In the genomic region with DNA sequence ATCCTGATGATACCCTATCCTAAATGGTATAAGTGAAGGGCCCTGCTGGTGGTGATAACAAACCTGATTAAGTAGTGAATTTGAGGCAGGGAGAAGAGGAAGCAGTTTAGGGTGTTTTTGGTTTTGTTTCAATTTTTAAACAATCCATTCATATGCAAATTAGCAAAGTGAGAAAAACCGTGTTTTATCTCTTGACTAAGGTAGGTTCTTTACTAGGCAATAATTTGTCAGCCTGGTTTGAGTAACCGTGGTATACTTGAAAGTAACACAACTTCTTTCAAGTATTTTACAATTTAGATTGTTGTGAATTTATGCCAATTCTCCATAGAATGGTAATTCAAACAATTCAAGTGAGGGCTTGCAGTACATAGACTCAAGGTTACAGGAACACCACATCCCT, we compare ENCODE assay signal across 16 cellular contexts.
A peak's percentile ranks its signal among the peaks of the same experiment; 100 is the strongest.
DNase-seq lines count a peak whose midpoint lies in the region; ATAC-seq and TF ChIP-seq lines count a peak whose summit lies in the region.
"Had no signal": no experiment of that assay in that cellular context is flagged by ENCODE, and none has a peak within 500 bp of the region (broad histone marks: within the 10 kb centered on the region; RNA-seq: fewer than 3 reads in every experiment).

No MANE protein-coding gene starts in this region.

- peak overlapping the region in 1 of 2 donors; percentile 21 for H3K4me3 Mint-ChIP-seq in activated T-cell treated with anti-CD3 and anti-CD28 coated beads, Interleukin-2, amount 50 U/mL, for 72 hours
- no peak overlapping the region for H3K4me3 Mint-ChIP-seq in GM23338
- H3K4me3 Mint-ChIP-seq: CD4-positive, alpha-beta memory T cell; HFFc6 had no signal

- H3K79me2 ChIP-seq in GM23338 (replicated peaks; ENCODE audit: insufficient read depth) = no peaks in the 10 kb centered on the region

- H2AFZ ChIP-seq in GM23338 = 0 out of 2 replicates have a peak overlapping the region, but pooled peaks have one; percentile 8

- H3K36me3 Mint-ChIP-seq in activated T-cell treated with anti-CD3 and anti-CD28 coated beads, Interleukin-2, amount 50 U/mL, for 72 hours (ENCODE audit: insufficient read depth in 2 of 2) = no peaks in the 10 kb centered on the region
- H3K36me3 Mint-ChIP-seq in GM23338 (ENCODE audit: low read depth) = no peaks in the 10 kb centered on the region
- H3K36me3 Mint-ChIP-seq: CD4-positive, alpha-beta memory T cell had no signal

- no peaks in the 10 kb centered on the region for H3K9me3 Mint-ChIP-seq in activated T-cell treated with anti-CD3 and anti-CD28 coated beads, Interleukin-2, amount 50 U/mL, for 72 hours
- H3K9me3 Mint-ChIP-seq in GM23338 = peaks cover 10% of the 10 kb centered on the region; the same call in 1 of the 3 replicates
- H3K9me3 Mint-ChIP-seq: HFFc6 had no signal

- H3K27me3 Mint-ChIP-seq in activated T-cell treated with anti-CD3 and anti-CD28 coated beads, Interleukin-2, amount 50 U/mL, for 72 hours (ENCODE audit: low read depth) = peaks cover 7% of the 10 kb centered on the region
- H3K27me3 Mint-ChIP-seq in GM23338 (ENCODE audit: insufficient read depth, low read depth, poor library complexity) = no peaks in the 10 kb centered on the region

- no peak overlapping the region for H3K27ac Mint-ChIP-seq in activated T-cell treated with anti-CD3 and anti-CD28 coated beads, Interleukin-2, amount 50 U/mL, for 72 hours
- no peak overlapping the region for H3K27ac Mint-ChIP-seq in GM23338
- H3K27ac Mint-ChIP-seq: HFFc6 had no signal

- H3K4me3 ChIP-seq in GM06990 (replicated peaks; ENCODE audit: low read depth, low read length) (no peak overlapping the region), GM23338 (no peak overlapping the region)
- H3K4me3 ChIP-seq: HAP-1 had no signal

- peaks cover 20% of the 10 kb centered on the region; the same call in 1 of the 2 replicates for H3K9me2 ChIP-seq in GM23338 (ENCODE audit: insufficient read depth)

- peak; percentile 72 to 82 for ATAC-seq in activated T-cell treated with anti-CD3 and anti-CD28 coated beads, Interleukin-2, amount 50 U/mL, for 72 hours (replicated peaks in 1 of 2)
- ATAC-seq in GM23338 (no peak), GM18861 (IDR thresholded peaks at IDR 0.05; ENCODE audit: unreplicated experiment) (no peak), GM21423 (IDR thresholded peaks at IDR 0.05; ENCODE audit: unreplicated experiment) (no peak)

- no peak overlapping the region for H3K27ac ChIP-seq in GM23338 (ENCODE audit: low read depth)

- H3K4me1 ChIP-seq in GM23338 (ENCODE audit: insufficient read depth) = no peaks in the 10 kb centered on the region
- H3K4me1 ChIP-seq: HAP-1 had no signal

- H3F3A ChIP-seq in GM23338 (replicated peaks; ENCODE audit: low read depth) = no peaks in the 10 kb centered on the region

- H4K20me1 ChIP-seq in GM23338 (replicated peaks; ENCODE audit: insufficient read depth) = no peaks in the 10 kb centered on the region

- 0 out of 2 replicates have a peak overlapping the region, but pooled peaks have one; percentile 35 for H3K4me2 ChIP-seq in GM23338

- H3K27me3 ChIP-seq in GM06990 (replicated peaks; ENCODE audit: control insufficient read depth, insufficient read depth, low read length) = no peaks in the 10 kb centered on the region
- H3K27me3 ChIP-seq in GM23338 (ENCODE audit: insufficient read depth) = no peaks in the 10 kb centered on the region

- no peak for TF ChIP-seq CTCF in GM06990 (IDR thresholded peaks at IDR 0.05; ENCODE audit: insufficient read depth, low read length, poor library complexity, severe bottlenecking)
- TF ChIP-seq CTCF in GM23338 (conservative IDR thresholded peaks at IDR 0.05; ENCODE audit: low read depth in 2 of 2) = no peak

- H3K36me3 ChIP-seq in GM06990 (ENCODE audit: control insufficient read depth, insufficient read depth, low read length) = no peaks in the 10 kb centered on the region
- no peaks in the 10 kb centered on the region for H3K36me3 ChIP-seq in GM23338 (ENCODE audit: insufficient read depth)
- H3K36me3 ChIP-seq: HAP-1 had no signal

- peaks cover 13% of the 10 kb centered on the region for H3K4me1 Mint-ChIP-seq in activated T-cell treated with anti-CD3 and anti-CD28 coated beads, Interleukin-2, amount 50 U/mL, for 72 hours (ENCODE audit: low read depth)
- H3K4me1 Mint-ChIP-seq in GM23338 = peaks cover 4% of the 10 kb centered on the region; the same call in 2 of the 3 replicates

- DNase-seq in activated T-cell treated with anti-CD3 and anti-CD28 coated beads, Interleukin-2, amount 50 U/mL, for 72 hours = no peak
- DNase-seq in activated T-cell treated with anti-CD3 and anti-CD28 coated beads, Interleukin-2, amount 50 U/mL, for 48 hours = no peak
- DNase-seq in GM06990 (ENCODE audit: extremely low read depth, insufficient read length) (peak; percentile 7), GM23338 (ENCODE audit: low spot score) (no peak)
- DNase-seq: C1 segment of cervical spinal cord; Calu3; CD4-positive, alpha-beta memory T cell; COR-L47; DMS53; DMS79 treated with DMSO at 0.1 percent for 48 hours; GF-D8; GOT3; HFFc6 had no signal

TF ChIP-seq in GM23338, 12 proteins besides CTCF, POLR2A, EP300 and RAD21 (continues in another document):
- TF ChIP-seq EZH2 (IDR thresholded peaks at IDR 0.05; ENCODE audit: low read depth, unreplicated experiment) (no peak), CREB1 (CRISPR knock-in tag; IDR thresholded peaks at IDR 0.05; ENCODE audit: low read depth) (no peak), JUNB (IDR thresholded peaks at IDR 0.05; ENCODE audit: unreplicated experiment) (no peak), EZH2phosphoT487 (IDR thresholded peaks at IDR 0.05; ENCODE audit: unreplicated experiment) (no peak), ZNF114 (CRISPR knock-in tag; IDR thresholded peaks at IDR 0.05) (no peak), STAT1 (IDR thresholded peaks at IDR 0.05; ENCODE audit: unreplicated experiment) (no peak)
- TF ChIP-seq, protein P1, sequence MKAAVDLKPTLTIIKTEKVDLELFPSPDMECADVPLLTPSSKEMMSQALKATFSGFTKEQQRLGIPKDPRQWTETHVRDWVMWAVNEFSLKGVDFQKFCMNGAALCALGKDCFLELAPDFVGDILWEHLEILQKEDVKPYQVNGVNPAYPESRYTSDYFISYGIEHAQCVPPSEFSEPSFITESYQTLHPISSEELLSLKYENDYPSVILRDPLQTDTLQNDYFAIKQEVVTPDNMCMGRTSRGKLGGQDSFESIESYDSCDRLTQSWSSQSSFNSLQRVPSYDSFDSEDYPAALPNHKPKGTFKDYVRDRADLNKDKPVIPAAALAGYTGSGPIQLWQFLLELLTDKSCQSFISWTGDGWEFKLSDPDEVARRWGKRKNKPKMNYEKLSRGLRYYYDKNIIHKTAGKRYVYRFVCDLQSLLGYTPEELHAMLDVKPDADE (IDR thresholded peaks at IDR 0.05) = no peak
- TF ChIP-seq, protein P2, sequence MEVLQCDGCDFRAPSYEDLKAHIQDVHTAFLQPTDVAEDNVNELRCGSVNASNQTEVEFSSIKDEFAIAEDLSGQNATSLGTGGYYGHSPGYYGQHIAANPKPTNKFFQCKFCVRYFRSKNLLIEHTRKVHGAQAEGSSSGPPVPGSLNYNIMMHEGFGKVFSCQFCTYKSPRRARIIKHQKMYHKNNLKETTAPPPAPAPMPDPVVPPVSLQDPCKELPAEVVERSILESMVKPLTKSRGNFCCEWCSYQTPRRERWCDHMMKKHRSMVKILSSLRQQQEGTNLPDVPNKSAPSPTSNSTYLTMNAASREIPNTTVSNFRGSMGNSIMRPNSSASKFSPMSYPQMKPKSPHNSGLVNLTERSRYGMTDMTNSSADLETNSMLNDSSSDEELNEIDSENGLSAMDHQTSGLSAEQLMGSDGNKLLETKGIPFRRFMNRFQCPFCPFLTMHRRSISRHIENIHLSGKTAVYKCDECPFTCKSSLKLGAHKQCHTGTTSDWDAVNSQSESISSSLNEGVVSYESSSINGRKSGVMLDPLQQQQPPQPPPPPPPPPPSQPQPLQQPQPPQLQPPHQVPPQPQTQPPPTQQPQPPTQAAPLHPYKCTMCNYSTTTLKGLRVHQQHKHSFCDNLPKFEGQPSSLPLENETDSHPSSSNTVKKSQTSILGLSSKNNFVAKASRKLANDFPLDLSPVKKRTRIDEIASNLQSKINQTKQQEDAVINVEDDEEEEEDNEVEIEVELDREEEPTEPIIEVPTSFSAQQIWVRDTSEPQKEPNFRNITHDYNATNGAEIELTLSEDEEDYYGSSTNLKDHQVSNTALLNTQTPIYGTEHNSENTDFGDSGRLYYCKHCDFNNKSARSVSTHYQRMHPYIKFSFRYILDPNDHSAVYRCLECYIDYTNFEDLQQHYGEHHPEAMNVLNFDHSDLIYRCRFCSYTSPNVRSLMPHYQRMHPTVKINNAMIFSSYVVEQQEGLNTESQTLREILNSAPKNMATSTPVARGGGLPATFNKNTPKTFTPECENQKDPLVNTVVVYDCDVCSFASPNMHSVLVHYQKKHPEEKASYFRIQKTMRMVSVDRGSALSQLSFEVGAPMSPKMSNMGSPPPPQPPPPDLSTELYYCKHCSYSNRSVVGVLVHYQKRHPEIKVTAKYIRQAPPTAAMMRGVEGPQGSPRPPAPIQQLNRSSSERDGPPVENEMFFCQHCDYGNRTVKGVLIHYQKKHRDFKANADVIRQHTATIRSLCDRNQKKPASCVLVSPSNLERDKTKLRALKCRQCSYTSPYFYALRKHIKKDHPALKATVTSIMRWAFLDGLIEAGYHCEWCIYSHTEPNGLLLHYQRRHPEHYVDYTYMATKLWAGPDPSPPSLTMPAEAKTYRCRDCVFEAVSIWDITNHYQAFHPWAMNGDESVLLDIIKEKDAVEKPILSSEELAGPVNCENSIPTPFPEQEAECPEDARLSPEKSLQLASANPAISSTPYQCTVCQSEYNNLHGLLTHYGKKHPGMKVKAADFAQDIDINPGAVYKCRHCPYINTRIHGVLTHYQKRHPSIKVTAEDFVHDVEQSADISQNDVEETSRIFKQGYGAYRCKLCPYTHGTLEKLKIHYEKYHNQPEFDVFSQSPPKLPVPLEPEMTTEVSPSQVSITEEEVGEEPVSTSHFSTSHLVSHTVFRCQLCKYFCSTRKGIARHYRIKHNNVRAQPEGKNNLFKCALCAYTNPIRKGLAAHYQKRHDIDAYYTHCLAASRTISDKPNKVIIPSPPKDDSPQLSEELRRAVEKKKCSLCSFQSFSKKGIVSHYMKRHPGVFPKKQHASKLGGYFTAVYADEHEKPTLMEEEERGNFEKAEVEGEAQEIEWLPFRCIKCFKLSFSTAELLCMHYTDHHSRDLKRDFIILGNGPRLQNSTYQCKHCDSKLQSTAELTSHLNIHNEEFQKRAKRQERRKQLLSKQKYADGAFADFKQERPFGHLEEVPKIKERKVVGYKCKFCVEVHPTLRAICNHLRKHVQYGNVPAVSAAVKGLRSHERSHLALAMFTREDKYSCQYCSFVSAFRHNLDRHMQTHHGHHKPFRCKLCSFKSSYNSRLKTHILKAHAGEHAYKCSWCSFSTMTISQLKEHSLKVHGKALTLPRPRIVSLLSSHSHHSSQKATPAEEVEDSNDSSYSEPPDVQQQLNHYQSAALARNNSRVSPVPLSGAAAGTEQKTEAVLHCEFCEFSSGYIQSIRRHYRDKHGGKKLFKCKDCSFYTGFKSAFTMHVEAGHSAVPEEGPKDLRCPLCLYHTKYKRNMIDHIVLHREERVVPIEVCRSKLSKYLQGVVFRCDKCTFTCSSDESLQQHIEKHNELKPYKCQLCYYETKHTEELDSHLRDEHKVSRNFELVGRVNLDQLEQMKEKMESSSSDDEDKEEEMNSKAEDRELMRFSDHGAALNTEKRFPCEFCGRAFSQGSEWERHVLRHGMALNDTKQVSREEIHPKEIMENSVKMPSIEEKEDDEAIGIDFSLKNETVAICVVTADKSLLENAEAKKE (CRISPR knock-in tag; IDR thresholded peaks at IDR 0.05) = no peak

Comparison
In these comparisons a context has a peak if more than half of its experiments do, and no peak if none do; other contexts are left out.
1. ATAC-seq: peak in activated T-cell treated with anti-CD3 and anti-CD28 coated beads, Interleukin-2, amount 50 U/mL, for 72 hours (2 of 2); none in GM23338 (single experiment), GM18861 (single experiment) and GM21423 (single experiment).